In the genomic region with DNA sequence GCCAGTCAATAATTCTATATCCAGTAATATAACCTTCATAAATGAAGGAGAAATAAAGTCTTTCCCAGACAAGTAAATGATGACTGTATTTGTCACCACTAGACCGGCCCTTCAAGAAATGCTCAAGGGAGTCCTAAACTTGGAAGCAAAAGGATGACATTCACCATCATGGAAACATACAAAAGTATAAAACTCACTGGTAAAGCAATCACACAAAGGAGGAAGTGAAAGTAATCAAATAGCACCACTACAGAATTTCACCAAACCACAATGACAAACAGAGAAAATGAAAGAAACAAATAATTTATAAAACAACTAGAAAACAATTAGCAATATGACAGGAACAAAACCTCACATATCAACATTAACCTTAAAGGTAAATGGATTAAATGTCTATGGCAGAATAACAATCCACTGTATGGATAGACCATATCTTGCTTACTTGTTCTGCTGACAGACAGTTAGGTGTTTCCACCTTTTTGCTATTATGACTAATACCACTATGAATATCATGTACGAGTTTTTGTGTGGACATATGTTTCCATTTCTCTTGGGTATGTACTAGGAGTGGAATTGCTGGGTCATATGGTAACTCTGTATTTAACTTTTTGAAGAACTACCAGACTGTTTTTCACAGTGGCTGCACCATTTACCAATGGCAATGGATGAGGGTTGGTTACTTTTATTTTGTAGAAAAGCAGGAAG, we compare ENCODE assay signal across 1 cellular context.
TF ChIP-seq lines count a peak whose summit lies in the region.

No MANE protein-coding gene starts in this region.

TF ChIP-seq in GM23338, 12 proteins besides CTCF, POLR2A, EP300 and RAD21 (continued from another document):
- TF ChIP-seq, protein P1, sequence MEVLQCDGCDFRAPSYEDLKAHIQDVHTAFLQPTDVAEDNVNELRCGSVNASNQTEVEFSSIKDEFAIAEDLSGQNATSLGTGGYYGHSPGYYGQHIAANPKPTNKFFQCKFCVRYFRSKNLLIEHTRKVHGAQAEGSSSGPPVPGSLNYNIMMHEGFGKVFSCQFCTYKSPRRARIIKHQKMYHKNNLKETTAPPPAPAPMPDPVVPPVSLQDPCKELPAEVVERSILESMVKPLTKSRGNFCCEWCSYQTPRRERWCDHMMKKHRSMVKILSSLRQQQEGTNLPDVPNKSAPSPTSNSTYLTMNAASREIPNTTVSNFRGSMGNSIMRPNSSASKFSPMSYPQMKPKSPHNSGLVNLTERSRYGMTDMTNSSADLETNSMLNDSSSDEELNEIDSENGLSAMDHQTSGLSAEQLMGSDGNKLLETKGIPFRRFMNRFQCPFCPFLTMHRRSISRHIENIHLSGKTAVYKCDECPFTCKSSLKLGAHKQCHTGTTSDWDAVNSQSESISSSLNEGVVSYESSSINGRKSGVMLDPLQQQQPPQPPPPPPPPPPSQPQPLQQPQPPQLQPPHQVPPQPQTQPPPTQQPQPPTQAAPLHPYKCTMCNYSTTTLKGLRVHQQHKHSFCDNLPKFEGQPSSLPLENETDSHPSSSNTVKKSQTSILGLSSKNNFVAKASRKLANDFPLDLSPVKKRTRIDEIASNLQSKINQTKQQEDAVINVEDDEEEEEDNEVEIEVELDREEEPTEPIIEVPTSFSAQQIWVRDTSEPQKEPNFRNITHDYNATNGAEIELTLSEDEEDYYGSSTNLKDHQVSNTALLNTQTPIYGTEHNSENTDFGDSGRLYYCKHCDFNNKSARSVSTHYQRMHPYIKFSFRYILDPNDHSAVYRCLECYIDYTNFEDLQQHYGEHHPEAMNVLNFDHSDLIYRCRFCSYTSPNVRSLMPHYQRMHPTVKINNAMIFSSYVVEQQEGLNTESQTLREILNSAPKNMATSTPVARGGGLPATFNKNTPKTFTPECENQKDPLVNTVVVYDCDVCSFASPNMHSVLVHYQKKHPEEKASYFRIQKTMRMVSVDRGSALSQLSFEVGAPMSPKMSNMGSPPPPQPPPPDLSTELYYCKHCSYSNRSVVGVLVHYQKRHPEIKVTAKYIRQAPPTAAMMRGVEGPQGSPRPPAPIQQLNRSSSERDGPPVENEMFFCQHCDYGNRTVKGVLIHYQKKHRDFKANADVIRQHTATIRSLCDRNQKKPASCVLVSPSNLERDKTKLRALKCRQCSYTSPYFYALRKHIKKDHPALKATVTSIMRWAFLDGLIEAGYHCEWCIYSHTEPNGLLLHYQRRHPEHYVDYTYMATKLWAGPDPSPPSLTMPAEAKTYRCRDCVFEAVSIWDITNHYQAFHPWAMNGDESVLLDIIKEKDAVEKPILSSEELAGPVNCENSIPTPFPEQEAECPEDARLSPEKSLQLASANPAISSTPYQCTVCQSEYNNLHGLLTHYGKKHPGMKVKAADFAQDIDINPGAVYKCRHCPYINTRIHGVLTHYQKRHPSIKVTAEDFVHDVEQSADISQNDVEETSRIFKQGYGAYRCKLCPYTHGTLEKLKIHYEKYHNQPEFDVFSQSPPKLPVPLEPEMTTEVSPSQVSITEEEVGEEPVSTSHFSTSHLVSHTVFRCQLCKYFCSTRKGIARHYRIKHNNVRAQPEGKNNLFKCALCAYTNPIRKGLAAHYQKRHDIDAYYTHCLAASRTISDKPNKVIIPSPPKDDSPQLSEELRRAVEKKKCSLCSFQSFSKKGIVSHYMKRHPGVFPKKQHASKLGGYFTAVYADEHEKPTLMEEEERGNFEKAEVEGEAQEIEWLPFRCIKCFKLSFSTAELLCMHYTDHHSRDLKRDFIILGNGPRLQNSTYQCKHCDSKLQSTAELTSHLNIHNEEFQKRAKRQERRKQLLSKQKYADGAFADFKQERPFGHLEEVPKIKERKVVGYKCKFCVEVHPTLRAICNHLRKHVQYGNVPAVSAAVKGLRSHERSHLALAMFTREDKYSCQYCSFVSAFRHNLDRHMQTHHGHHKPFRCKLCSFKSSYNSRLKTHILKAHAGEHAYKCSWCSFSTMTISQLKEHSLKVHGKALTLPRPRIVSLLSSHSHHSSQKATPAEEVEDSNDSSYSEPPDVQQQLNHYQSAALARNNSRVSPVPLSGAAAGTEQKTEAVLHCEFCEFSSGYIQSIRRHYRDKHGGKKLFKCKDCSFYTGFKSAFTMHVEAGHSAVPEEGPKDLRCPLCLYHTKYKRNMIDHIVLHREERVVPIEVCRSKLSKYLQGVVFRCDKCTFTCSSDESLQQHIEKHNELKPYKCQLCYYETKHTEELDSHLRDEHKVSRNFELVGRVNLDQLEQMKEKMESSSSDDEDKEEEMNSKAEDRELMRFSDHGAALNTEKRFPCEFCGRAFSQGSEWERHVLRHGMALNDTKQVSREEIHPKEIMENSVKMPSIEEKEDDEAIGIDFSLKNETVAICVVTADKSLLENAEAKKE (CRISPR knock-in tag; IDR thresholded peaks at IDR 0.05), result no peak
